Comparison of ENCODE assay signal across 23 cellular contexts in genomic region chr6:132910759-132911158, GRCh38.
"Had no signal": no experiment of that assay in that cellular context is flagged by ENCODE, and none has a peak within 500 bp of the region (broad histone marks: within the 10 kb centered on the region; RNA-seq: fewer than 3 reads in every experiment).

No MANE protein-coding gene starts in this region.

- DNase-seq: effector CD4-positive, alpha-beta T cell; endodermal cell; erythroblast; foreskin keratinocyte; head of caudate nucleus; kidney; left colon; left ventricle myocardium superior; naive thymus-derived CD4-positive, alpha-beta T cell; nephron progenitor cell; psoas muscle; retina; right lobe of liver; stimulated activated CD4-positive, alpha-beta T cell treated with anti-CD3 and anti-CD28 coated beads, Interleukin-4, amount 100 ng/mL, for 1 hour; stimulated activated CD8-positive, alpha-beta memory T cell treated with anti-CD3 and anti-CD28 coated beads, Interleukin-4, amount 100 ng/mL, for 48 hours; stomach; substantia nigra; trophoblast cell had no signal

- H3K27ac ChIP-seq: coronary artery, foreskin keratinocyte, hepatocyte, neutrophil, psoas muscle, right lobe of liver, stomach had no signal

- H2AFZ ChIP-seq: hepatocyte had no signal

- H3K36me3 ChIP-seq: neutrophil, right lobe of liver, stomach had no signal

- H3K4me1 Mint-ChIP-seq: endodermal cell; naive thymus-derived CD4-positive, alpha-beta T cell; stimulated activated effector memory CD8-positive, alpha-beta T cell treated with anti-CD3 and anti-CD28 coated beads, Interleukin-12 subunit alpha, Interleukin-12 subunit beta, amount 100 ng/mL, for 72 hours had no signal

- H3K27me3 ChIP-seq: foreskin keratinocyte, hepatocyte, neutrophil, right lobe of liver, stomach had no signal

- H3K36me3 Mint-ChIP-seq: naive thymus-derived CD4-positive, alpha-beta T cell; stimulated activated effector memory CD8-positive, alpha-beta T cell treated with anti-CD3 and anti-CD28 coated beads, Interleukin-12 subunit alpha, Interleukin-12 subunit beta, amount 100 ng/mL, for 72 hours had no signal

- H3K4me2 ChIP-seq: hepatocyte had no signal

- H3K9me3 Mint-ChIP-seq: endodermal cell; naive thymus-derived CD4-positive, alpha-beta T cell; nephron progenitor cell; stimulated activated effector memory CD8-positive, alpha-beta T cell treated with anti-CD3 and anti-CD28 coated beads, Interleukin-12 subunit alpha, Interleukin-12 subunit beta, amount 100 ng/mL, for 72 hours had no signal

- H3K27ac Mint-ChIP-seq: endodermal cell; naive thymus-derived CD4-positive, alpha-beta T cell; nephron progenitor cell; stimulated activated effector memory CD8-positive, alpha-beta T cell treated with anti-CD3 and anti-CD28 coated beads, Interleukin-12 subunit alpha, Interleukin-12 subunit beta, amount 100 ng/mL, for 72 hours had no signal

- H3K4me1 ChIP-seq: foreskin keratinocyte, psoas muscle, right lobe of liver, stomach had no signal

- H3K4me3 ChIP-seq: coronary artery, hepatocyte, lung, psoas muscle, right lobe of liver, stomach had no signal

- H3K9me3 ChIP-seq: neutrophil, psoas muscle, right lobe of liver, stomach had no signal

- ATAC-seq: foreskin keratinocyte; left colon; left ventricle myocardium superior; naive thymus-derived CD4-positive, alpha-beta T cell; psoas muscle; right lobe of liver; stimulated activated effector memory CD8-positive, alpha-beta T cell treated with anti-CD3 and anti-CD28 coated beads, Interleukin-12 subunit alpha, Interleukin-12 subunit beta, amount 100 ng/mL, for 72 hours had no signal

- H3K4me3 Mint-ChIP-seq: endodermal cell; naive thymus-derived CD4-positive, alpha-beta T cell; nephron progenitor cell; stimulated activated effector memory CD8-positive, alpha-beta T cell treated with anti-CD3 and anti-CD28 coated beads, Interleukin-12 subunit alpha, Interleukin-12 subunit beta, amount 100 ng/mL, for 72 hours had no signal
